Comparison of ENCODE assay signal across 11 cellular contexts in genomic region chr22:40415531-40416266, GRCh38. TPM values are rescaled to one million over a fixed set of nuclear protein-coding genes. Genes with fewer than 3 reads are reported as not detected.
DNase-seq lines count a peak whose midpoint lies in the region; ATAC-seq and TF ChIP-seq lines count a peak whose summit lies in the region.
"Had no signal": no experiment of that assay in that cellular context is flagged by ENCODE, and none has a peak within 500 bp of the region (broad histone marks: within the 10 kb centered on the region; RNA-seq: fewer than 3 reads in every experiment).

No MANE protein-coding gene starts in this region.

- H3K4me3 ChIP-seq in AG04450 (ENCODE audit: low read depth, low read length) (no peak overlapping the region), uterus (no peak overlapping the region)
- H3K4me3 ChIP-seq: GM23338 had no signal

- no peaks in the 10 kb centered on the region for H3K27me3 Mint-ChIP-seq in T-helper 17 cell

- peak overlapping the region; percentile 96 for H3K27ac Mint-ChIP-seq in T-helper 17 cell
- H3K27ac Mint-ChIP-seq: GM23338 had no signal

- TF ChIP-seq CTCF in AG04450 (IDR thresholded peaks at IDR 0.05; ENCODE audit: low read depth, low read length) (no peak), uterus (IDR thresholded peaks at IDR 0.05) (no peak)

- peaks cover 9% of the 10 kb centered on the region for H3K36me3 Mint-ChIP-seq in T-helper 17 cell (ENCODE audit: low read depth)

- TF ChIP-seq POLR2A in GM18505 (IDR thresholded peaks at IDR 0.05; ENCODE audit: borderline replicate concordance, extremely low read depth, insufficient read depth, insufficient read length), result peak; percentile 25
- no peak for TF ChIP-seq POLR2A in uterus (IDR thresholded peaks at IDR 0.05)

- H3K27me3 ChIP-seq in AG04450 (ENCODE audit: control insufficient read depth, insufficient read depth, low read length), result no peaks in the 10 kb centered on the region
- H3K27me3 ChIP-seq in uterus, result no peaks in the 10 kb centered on the region

- ATAC-seq in GM18505 (IDR thresholded peaks at IDR 0.05; ENCODE audit: unreplicated experiment) (no peak), T-helper 17 cell (peak; percentile 50), left ventricle myocardium superior (peak; percentile 30), HG03457 (IDR thresholded peaks at IDR 0.05; ENCODE audit: unreplicated experiment) (no peak)
- ATAC-seq: GM23338 had no signal

- H3K4me3 Mint-ChIP-seq in T-helper 17 cell, result peak overlapping the region; percentile 81
- H3K4me3 Mint-ChIP-seq: GM23338 had no signal

- H3K4me1 Mint-ChIP-seq in T-helper 17 cell, result peaks cover 32% of the 10 kb centered on the region
- H3K4me1 Mint-ChIP-seq: GM23338 had no signal

- no peaks in the 10 kb centered on the region for H3K4me1 ChIP-seq in uterus

- intact Hi-C loops in left ventricle myocardium superior (cut with micrococcal nuclease) (no loop called here), uterus (cut with DNase I; ENCODE audit: low total_unique reads) (no loop called here)

- CTCF ChIA-PET in AG04450 (lab: Charles Lee), result interaction anchor here (1.1 kb wide), 1 partner anchor 230 kb away, joined by 4 read pairs; no protein-coding TSS in a partner anchor

- POLR2A ChIA-PET in AG04450 (lab: Yijun Ruan, JAX), result no interaction called here

- H3K27ac ChIP-seq in AG04450 (ENCODE audit: low read depth, low read length) (peak overlapping the region; percentile 31), uterus (peak overlapping the region in 1 of 2 donors; percentile 7)
- H3K27ac ChIP-seq: VCaP had no signal

- no peak for DNase-seq in AG04450 (ENCODE audit: low read depth, low spot score)
- DNase-seq in T-helper 17 cell, result no peak
- peak; percentile 38 for DNase-seq in left ventricle myocardium superior
- no peak for DNase-seq in epidermal melanocyte (ENCODE audit: insufficient read length, low spot score)
- no peak for DNase-seq in uterus
- no peak for DNase-seq in SIG-M5 (lab: John Stamatoyannopoulos, UW)
- DNase-seq: NCI-H146 had no signal

- no peaks in the 10 kb centered on the region for H3K36me3 ChIP-seq in uterus

- H3K9me3 ChIP-seq in AG04450 (ENCODE audit: control insufficient read depth, insufficient read depth, low read length), result peaks cover 6% of the 10 kb centered on the region
- H3K9me3 ChIP-seq in T-helper 17 cell (ENCODE audit: control insufficient read depth, low read length, poor library complexity, severe bottlenecking), result no peaks in the 10 kb centered on the region
- no peaks in the 10 kb centered on the region for H3K9me3 ChIP-seq in uterus

RNA-seq across cellular contexts. Expression of gene SGSM3, which starts 45.3 kb away (rescaled TPM):
- 37.2 and 49.0 TPM in 2 replicates for polyA plus RNA-seq in AG04450 (2011; rRNA removed)
- polyA minus RNA-seq in AG04450 (2011; rRNA and poly(A)+ RNA removed), result 27.6 and 41.0 TPM in 2 replicates
- 10 to 100 TPM; 56.7 to 79.4 TPM for total RNA-seq in T-helper 17 cell
- total RNA-seq in left ventricle myocardium superior, result 40.8 TPM
- 10 to 100 TPM; 28.8 to 64.8 (median 55.1) TPM for total RNA-seq in uterus

Comparison
In these comparisons a context has a peak if more than half of its experiments do, and no peak if none do; other contexts are left out.
1. ATAC-seq: peak in T-helper 17 cell (single experiment) and left ventricle myocardium superior (single experiment); none in GM18505 (single experiment) and HG03457 (single experiment).